Comparison of ENCODE assay signal across 1 cellular context in genomic region chr17:79009397-79010303, GRCh38.
TF ChIP-seq lines count a peak whose summit lies in the region.

Gene CANT1 (minus strand): TSS chr17:79009764. CDS start chr17:78997622, 12,142 bp downstream.

TF ChIP-seq in SK-N-SH, 30 proteins besides CTCF, POLR2A, EP300 and RAD21 (continued from another document):
- no peak for TF ChIP-seq PBX3 (IDR thresholded peaks at IDR 0.05)
- peak; percentile 98 for TF ChIP-seq NRF1 (IDR thresholded peaks at IDR 0.05; ENCODE audit: low read depth, low read length)
- peak; percentile 90 for TF ChIP-seq ELF1 (IDR thresholded peaks at IDR 0.05)
- no peak for TF ChIP-seq TCF12 (IDR thresholded peaks at IDR 0.05)
- no peak for TF ChIP-seq YY1 (IDR thresholded peaks at IDR 0.05; ENCODE audit: low read depth)
